In genomic region chr2:28624798-28625701, GRCh38 we compare ENCODE assay signal across 1 cellular context.
TF ChIP-seq lines count a peak whose summit lies in the region.

No MANE protein-coding gene starts in this region.

TF ChIP-seq in GM23338, 12 proteins besides CTCF, POLR2A, EP300 and RAD21 (continued from another document):
- no peak for TF ChIP-seq ZNF462 (CRISPR knock-in tag; IDR thresholded peaks at IDR 0.05)
- TF ChIP-seq JUNB (IDR thresholded peaks at IDR 0.05; ENCODE audit: unreplicated experiment): no peak
- no peak for TF ChIP-seq ZNF331 (CRISPR knock-in tag; IDR thresholded peaks at IDR 0.05; ENCODE audit: low read depth)
- TF ChIP-seq STAT1 (IDR thresholded peaks at IDR 0.05; ENCODE audit: unreplicated experiment): no peak
- TF ChIP-seq ETS1 (IDR thresholded peaks at IDR 0.05): no peak
- no peak for TF ChIP-seq EZH2 (IDR thresholded peaks at IDR 0.05; ENCODE audit: low read depth, unreplicated experiment)
TF ChIP-seq in GM23338: peak in this region for 0.
